ENCODE assay signal across 13 cellular contexts in the genomic region with DNA sequence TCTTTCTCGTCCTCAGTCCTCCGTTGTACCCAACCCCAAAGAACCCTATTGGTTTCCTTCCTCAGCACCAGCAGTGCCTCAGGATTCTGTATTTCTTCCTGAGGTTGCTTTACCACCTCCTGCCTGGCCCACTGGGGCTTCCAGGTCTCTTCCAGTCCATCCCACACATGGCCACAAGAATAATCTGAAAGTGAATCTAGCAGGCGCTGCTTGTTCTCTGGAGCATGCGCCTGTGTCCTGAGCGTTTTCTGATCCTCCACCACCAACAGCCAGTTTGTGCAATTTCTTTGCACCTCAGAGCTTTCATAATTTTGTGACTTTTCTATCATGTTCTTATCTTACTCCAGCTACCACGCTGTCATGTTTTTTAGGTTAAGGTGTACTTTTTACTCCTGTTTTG. TPM values are rescaled to one million over a fixed set of nuclear protein-coding genes. Genes with fewer than 3 reads are reported as not detected.
DNase-seq lines count a peak whose midpoint lies in the region; ATAC-seq and TF ChIP-seq lines count a peak whose summit lies in the region.
"Had no signal": no experiment of that assay in that cellular context is flagged by ENCODE, and none has a peak within 500 bp of the region (broad histone marks: within the 10 kb centered on the region; RNA-seq: fewer than 3 reads in every experiment).

No MANE protein-coding gene starts in this region.

- H3K4me3 ChIP-seq in esophagus (ENCODE audit: low read depth in 1 of 2, low read length in 2 of 2): no peak overlapping the region
- H3K4me3 ChIP-seq: MG63 had no signal

- H3K27ac Mint-ChIP-seq in natural killer cell treated with Interleukin-12 subunit alpha and Interleukin-12 subunit beta and Interleukin-15 and Interleukin-18, amount 100 ng/mL, for 72 hours: peak overlapping the region in 1 of 2 donors; percentile 30
- H3K27ac Mint-ChIP-seq in natural killer cell: no peak overlapping the region
- peak overlapping the region; percentile 69 for H3K27ac Mint-ChIP-seq in progenitor cell of endocrine pancreas

- H3K36me3 Mint-ChIP-seq in natural killer cell treated with Interleukin-12 subunit alpha and Interleukin-12 subunit beta and Interleukin-15 and Interleukin-18, amount 100 ng/mL, for 72 hours: no peaks in the 10 kb centered on the region
- no peaks in the 10 kb centered on the region for H3K36me3 Mint-ChIP-seq in natural killer cell
- peaks cover 5% of the 10 kb centered on the region for H3K36me3 Mint-ChIP-seq in progenitor cell of endocrine pancreas (ENCODE audit: insufficient read depth)

- no peaks in the 10 kb centered on the region for H3K9me3 Mint-ChIP-seq in natural killer cell treated with Interleukin-12 subunit alpha and Interleukin-12 subunit beta and Interleukin-15 and Interleukin-18, amount 100 ng/mL, for 72 hours
- H3K9me3 Mint-ChIP-seq in natural killer cell (no peaks in the 10 kb centered on the region), progenitor cell of endocrine pancreas (ENCODE audit: low read depth) (no peaks in the 10 kb centered on the region)

- no peak overlapping the region for H3K4me3 Mint-ChIP-seq in natural killer cell treated with Interleukin-12 subunit alpha and Interleukin-12 subunit beta and Interleukin-15 and Interleukin-18, amount 100 ng/mL, for 72 hours
- H3K4me3 Mint-ChIP-seq in natural killer cell (no peak overlapping the region), progenitor cell of endocrine pancreas (ENCODE audit: low read depth) (no peak overlapping the region)

- no peaks in the 10 kb centered on the region for H3K27me3 ChIP-seq in esophagus (ENCODE audit: control insufficient read depth in 1 of 2, insufficient read depth in 2 of 2, low read length in 2 of 2)
- H3K27me3 ChIP-seq: brain microvascular endothelial cell, MG63 had no signal

- TF ChIP-seq CTCF in natural killer cell (IDR thresholded peaks at IDR 0.05): no peak
- no peak for TF ChIP-seq CTCF in progenitor cell of endocrine pancreas (IDR thresholded peaks at IDR 0.05; ENCODE audit: unreplicated experiment)

- peak overlapping the region; percentile 18 to 28 for H3K27ac ChIP-seq in esophagus (ENCODE audit: low read depth in 2 of 2, low read length in 1 of 2)
- H3K27ac ChIP-seq: brain microvascular endothelial cell had no signal

- DNase-seq in natural killer cell treated with Interleukin-12 subunit alpha and Interleukin-12 subunit beta and Interleukin-15 and Interleukin-18, amount 100 ng/mL, for 72 hours (ENCODE audit: low spot score): peak; percentile 31
- no peak for DNase-seq in natural killer cell
- no peak for DNase-seq in progenitor cell of endocrine pancreas (ENCODE audit: low spot score, unreplicated experiment)
- DNase-seq in NCI-H1694 treated with DMSO at 0.1 percent for 48 hours (lab: John Stamatoyannopoulos, UW): no peak
- no peak for DNase-seq in ecto neural progenitor cell (ENCODE audit: low spot score)
- no peak for DNase-seq in activated CD4-positive, alpha-beta T cell treated with anti-CD3 and anti-CD28 coated beads for 1 hour
- DNase-seq: activated T-cell treated with anti-CD3 and anti-CD28 coated beads for 4 hours; NCI-H2227 treated with DMSO at 0.1 percent for 48 hours; stimulated activated CD4-positive, alpha-beta T cell treated with anti-CD3 and anti-CD28 coated beads, Interleukin-4, amount 100 ng/mL, for 4 hours had no signal

- peaks cover 0 to 8% of the 10 kb centered on the region in 2 donors for H3K4me1 ChIP-seq in esophagus (ENCODE audit: control insufficient read depth in 2 of 2, insufficient read depth in 2 of 2, low read length in 1 of 2)

- H3K27me3 Mint-ChIP-seq in natural killer cell treated with Interleukin-12 subunit alpha and Interleukin-12 subunit beta and Interleukin-15 and Interleukin-18, amount 100 ng/mL, for 72 hours: no peaks in the 10 kb centered on the region
- H3K27me3 Mint-ChIP-seq in natural killer cell (ENCODE audit: low read depth in 2 of 2) (no peaks in the 10 kb centered on the region), progenitor cell of endocrine pancreas (peaks cover 9% of the 10 kb centered on the region)

- H3K36me3 ChIP-seq in esophagus (ENCODE audit: control insufficient read depth in 2 of 2, insufficient read depth in 2 of 2, low read length in 1 of 2): peaks cover 0 to 4% of the 10 kb centered on the region in 2 donors

- no peaks in the 10 kb centered on the region for H3K9me3 ChIP-seq in esophagus (ENCODE audit: control insufficient read depth in 2 of 2, insufficient read depth in 1 of 2, low read depth in 1 of 2, low read length in 1 of 2)
- H3K9me3 ChIP-seq: MG63 had no signal

- ATAC-seq in natural killer cell treated with Interleukin-12 subunit alpha and Interleukin-12 subunit beta and Interleukin-15 and Interleukin-18, amount 100 ng/mL, for 72 hours: no peak
- ATAC-seq in natural killer cell (no peak), GM21367 (IDR thresholded peaks at IDR 0.05; ENCODE audit: unreplicated experiment) (no peak)

- intact Hi-C loops in natural killer cell (cut with micrococcal nuclease): no loop called here

- 71 to 72% methylated on average over 6 of the region's 6 CpGs for WGBS in esophagus, 2 donors

- peaks cover 13 to 20% of the 10 kb centered on the region in 2 donors for H3K4me1 Mint-ChIP-seq in natural killer cell treated with Interleukin-12 subunit alpha and Interleukin-12 subunit beta and Interleukin-15 and Interleukin-18, amount 100 ng/mL, for 72 hours (ENCODE audit: low read depth in 2 of 2)
- H3K4me1 Mint-ChIP-seq in natural killer cell (peaks cover 8 to 16% of the 10 kb centered on the region in 2 donors), progenitor cell of endocrine pancreas (ENCODE audit: low read depth) (peaks cover 10% of the 10 kb centered on the region)

RNA-seq across cellular contexts. Expression of a gene that starts 11.6 kb away (rescaled TPM):
- total RNA-seq in natural killer cell treated with Interleukin-12 subunit alpha and Interleukin-12 subunit beta and Interleukin-15 and Interleukin-18, amount 100 ng/mL, for 72 hours: 1,000 to 10,000 TPM; 1,035 to 1,696 TPM
- total RNA-seq in natural killer cell (100 to 1,000 TPM; 256 to 372 (median 308) TPM), progenitor cell of endocrine pancreas (1,214 and 1,216 TPM in 2 replicates)
- polyA plus RNA-seq in esophagus: 100 to 1,000 TPM; 129 to 403 TPM

RNA-seq across cellular contexts. Expression of a gene that starts 11.9 kb away (rescaled TPM):
- 10 to 100 TPM; 25.1 to 95.6 TPM for total RNA-seq in natural killer cell treated with Interleukin-12 subunit alpha and Interleukin-12 subunit beta and Interleukin-15 and Interleukin-18, amount 100 ng/mL, for 72 hours
- total RNA-seq in natural killer cell: 1 to 10 TPM; 2.2 to 5.5 (median 5.2) TPM
- 10 to 100 TPM; 11.6 to 18.5 TPM for polyA plus RNA-seq in esophagus
- 24.1 and 26.2 TPM in 2 replicates for total RNA-seq in progenitor cell of endocrine pancreas

RNA-seq across cellular contexts. Expression of a gene that starts 18.5 kb away (rescaled TPM):
- total RNA-seq in natural killer cell treated with Interleukin-12 subunit alpha and Interleukin-12 subunit beta and Interleukin-15 and Interleukin-18, amount 100 ng/mL, for 72 hours: not detected
- not detected for total RNA-seq in natural killer cell
- polyA plus RNA-seq in esophagus: under 1 TPM in 1 of 2 donors, not detected in 1; 0.05 TPM
- total RNA-seq in progenitor cell of endocrine pancreas: not detected in 2 replicates

RNA-seq across cellular contexts. Expression of a gene that starts 22.1 kb away (rescaled TPM):
- total RNA-seq in natural killer cell treated with Interleukin-12 subunit alpha and Interleukin-12 subunit beta and Interleukin-15 and Interleukin-18, amount 100 ng/mL, for 72 hours: 10 to 100 TPM; 34.6 to 39.4 TPM
- total RNA-seq in natural killer cell (10 to 100 TPM; 20.9 to 27.7 (median 26.8) TPM), progenitor cell of endocrine pancreas (45.9 and 50.3 TPM in 2 replicates)
- polyA plus RNA-seq in esophagus: 10 to 100 TPM in 1 of 2 donors, 1 to 10 TPM in 1; 4.3 to 13.0 TPM

RNA-seq across cellular contexts. Expression of a gene that starts 30.1 kb away (rescaled TPM):
- 10 to 100 TPM; 24.1 to 26.1 TPM for total RNA-seq in natural killer cell treated with Interleukin-12 subunit alpha and Interleukin-12 subunit beta and Interleukin-15 and Interleukin-18, amount 100 ng/mL, for 72 hours
- total RNA-seq in natural killer cell (10 to 100 TPM; 44.9 to 61.5 (median 56.4) TPM), progenitor cell of endocrine pancreas (7.1 TPM in 2 replicates)
- 1 to 10 TPM; 3.8 to 8.1 TPM for polyA plus RNA-seq in esophagus
